Comparison of ENCODE assay signal across 1 cellular context in the genomic region with DNA sequence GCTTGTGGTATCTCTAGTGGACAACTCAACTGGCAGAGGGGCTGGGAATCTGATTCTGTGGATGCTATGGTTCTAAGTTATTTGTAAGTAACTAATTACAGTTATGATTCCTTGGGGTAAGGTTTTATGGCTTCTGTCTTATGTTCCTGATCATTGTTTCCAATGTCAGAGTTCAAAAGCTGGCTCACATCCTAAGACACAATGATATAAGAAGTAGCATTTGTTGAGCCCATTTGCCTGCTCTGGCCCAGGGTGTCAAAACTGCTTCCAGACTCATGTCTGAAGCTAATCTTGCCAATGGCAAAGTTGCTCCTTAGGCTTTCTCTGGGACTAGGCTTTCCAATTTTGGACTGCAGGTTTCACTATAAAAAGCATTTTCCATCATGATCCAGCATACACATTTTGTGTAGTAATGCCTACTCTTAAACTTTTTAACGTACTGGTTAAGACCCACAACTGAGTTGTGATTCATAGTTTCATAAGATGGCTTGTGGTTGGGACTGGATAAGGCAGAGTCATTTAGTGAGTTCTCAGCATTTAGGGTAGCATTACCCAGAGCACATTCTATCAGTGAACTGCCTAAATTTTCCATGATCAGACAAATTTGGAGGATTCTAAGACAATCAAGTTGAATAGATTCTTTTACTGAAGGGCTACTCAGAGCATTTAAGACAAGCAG.
TF ChIP-seq lines count a peak whose summit lies in the region.

No MANE protein-coding gene starts in this region.

TF ChIP-seq in HepG2, 621 proteins besides CTCF, POLR2A, EP300 and RAD21 (continued from another document):
- TF ChIP-seq, protein P1, sequence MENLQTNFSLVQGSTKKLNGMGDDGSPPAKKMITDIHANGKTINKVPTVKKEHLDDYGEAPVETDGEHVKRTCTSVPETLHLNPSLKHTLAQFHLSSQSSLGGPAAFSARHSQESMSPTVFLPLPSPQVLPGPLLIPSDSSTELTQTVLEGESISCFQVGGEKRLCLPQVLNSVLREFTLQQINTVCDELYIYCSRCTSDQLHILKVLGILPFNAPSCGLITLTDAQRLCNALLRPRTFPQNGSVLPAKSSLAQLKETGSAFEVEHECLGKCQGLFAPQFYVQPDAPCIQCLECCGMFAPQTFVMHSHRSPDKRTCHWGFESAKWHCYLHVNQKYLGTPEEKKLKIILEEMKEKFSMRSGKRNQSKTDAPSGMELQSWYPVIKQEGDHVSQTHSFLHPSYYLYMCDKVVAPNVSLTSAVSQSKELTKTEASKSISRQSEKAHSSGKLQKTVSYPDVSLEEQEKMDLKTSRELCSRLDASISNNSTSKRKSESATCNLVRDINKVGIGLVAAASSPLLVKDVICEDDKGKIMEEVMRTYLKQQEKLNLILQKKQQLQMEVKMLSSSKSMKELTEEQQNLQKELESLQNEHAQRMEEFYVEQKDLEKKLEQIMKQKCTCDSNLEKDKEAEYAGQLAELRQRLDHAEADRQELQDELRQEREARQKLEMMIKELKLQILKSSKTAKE (CRISPR knock-in tag; IDR thresholded peaks at IDR 0.05; ENCODE audit: borderline replicate concordance) = no peak
- TF ChIP-seq ZNF367 (CRISPR knock-in tag; IDR thresholded peaks at IDR 0.05; ENCODE audit: borderline replicate concordance) (no peak), BRD4 (CRISPR knock-in tag; IDR thresholded peaks at IDR 0.05) (no peak), ZNF607 (CRISPR knock-in tag; IDR thresholded peaks at IDR 0.05; ENCODE audit: borderline replicate concordance) (no peak), THAP11 (CRISPR knock-in tag; IDR thresholded peaks at IDR 0.05) (no peak), TAF15 (IDR thresholded peaks at IDR 0.05; ENCODE audit: low read depth, low read length, poor library complexity, severe bottlenecking) (no peak), NKX3-1 (CRISPR knock-in tag; IDR thresholded peaks at IDR 0.05) (no peak)
- TF ChIP-seq, protein P2, sequence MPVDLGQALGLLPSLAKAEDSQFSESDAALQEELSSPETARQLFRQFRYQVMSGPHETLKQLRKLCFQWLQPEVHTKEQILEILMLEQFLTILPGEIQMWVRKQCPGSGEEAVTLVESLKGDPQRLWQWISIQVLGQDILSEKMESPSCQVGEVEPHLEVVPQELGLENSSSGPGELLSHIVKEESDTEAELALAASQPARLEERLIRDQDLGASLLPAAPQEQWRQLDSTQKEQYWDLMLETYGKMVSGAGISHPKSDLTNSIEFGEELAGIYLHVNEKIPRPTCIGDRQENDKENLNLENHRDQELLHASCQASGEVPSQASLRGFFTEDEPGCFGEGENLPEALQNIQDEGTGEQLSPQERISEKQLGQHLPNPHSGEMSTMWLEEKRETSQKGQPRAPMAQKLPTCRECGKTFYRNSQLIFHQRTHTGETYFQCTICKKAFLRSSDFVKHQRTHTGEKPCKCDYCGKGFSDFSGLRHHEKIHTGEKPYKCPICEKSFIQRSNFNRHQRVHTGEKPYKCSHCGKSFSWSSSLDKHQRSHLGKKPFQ (CRISPR knock-in tag; IDR thresholded peaks at IDR 0.05; ENCODE audit: insufficient replicate concordance) = no peak
- TF ChIP-seq, protein P3, sequence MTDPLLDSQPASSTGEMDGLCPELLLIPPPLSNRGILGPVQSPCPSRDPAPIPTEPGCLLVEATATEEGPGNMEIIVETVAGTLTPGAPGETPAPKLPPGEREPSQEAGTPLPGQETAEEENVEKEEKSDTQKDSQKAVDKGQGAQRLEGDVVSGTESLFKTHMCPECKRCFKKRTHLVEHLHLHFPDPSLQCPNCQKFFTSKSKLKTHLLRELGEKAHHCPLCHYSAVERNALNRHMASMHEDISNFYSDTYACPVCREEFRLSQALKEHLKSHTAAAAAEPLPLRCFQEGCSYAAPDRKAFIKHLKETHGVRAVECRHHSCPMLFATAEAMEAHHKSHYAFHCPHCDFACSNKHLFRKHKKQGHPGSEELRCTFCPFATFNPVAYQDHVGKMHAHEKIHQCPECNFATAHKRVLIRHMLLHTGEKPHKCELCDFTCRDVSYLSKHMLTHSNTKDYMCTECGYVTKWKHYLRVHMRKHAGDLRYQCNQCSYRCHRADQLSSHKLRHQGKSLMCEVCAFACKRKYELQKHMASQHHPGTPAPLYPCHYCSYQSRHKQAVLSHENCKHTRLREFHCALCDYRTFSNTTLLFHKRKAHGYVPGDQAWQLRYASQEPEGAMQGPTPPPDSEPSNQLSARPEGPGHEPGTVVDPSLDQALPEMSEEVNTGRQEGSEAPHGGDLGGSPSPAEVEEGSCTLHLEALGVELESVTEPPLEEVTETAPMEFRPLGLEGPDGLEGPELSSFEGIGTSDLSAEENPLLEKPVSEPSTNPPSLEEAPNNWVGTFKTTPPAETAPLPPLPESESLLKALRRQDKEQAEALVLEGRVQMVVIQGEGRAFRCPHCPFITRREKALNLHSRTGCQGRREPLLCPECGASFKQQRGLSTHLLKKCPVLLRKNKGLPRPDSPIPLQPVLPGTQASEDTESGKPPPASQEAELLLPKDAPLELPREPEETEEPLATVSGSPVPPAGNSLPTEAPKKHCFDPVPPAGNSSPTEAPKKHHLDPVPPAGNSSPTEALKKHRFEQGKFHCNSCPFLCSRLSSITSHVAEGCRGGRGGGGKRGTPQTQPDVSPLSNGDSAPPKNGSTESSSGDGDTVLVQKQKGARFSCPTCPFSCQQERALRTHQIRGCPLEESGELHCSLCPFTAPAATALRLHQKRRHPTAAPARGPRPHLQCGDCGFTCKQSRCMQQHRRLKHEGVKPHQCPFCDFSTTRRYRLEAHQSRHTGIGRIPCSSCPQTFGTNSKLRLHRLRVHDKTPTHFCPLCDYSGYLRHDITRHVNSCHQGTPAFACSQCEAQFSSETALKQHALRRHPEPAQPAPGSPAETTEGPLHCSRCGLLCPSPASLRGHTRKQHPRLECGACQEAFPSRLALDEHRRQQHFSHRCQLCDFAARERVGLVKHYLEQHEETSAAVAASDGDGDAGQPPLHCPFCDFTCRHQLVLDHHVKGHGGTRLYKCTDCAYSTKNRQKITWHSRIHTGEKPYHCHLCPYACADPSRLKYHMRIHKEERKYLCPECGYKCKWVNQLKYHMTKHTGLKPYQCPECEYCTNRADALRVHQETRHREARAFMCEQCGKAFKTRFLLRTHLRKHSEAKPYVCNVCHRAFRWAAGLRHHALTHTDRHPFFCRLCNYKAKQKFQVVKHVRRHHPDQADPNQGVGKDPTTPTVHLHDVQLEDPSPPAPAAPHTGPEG (CRISPR knock-in tag; IDR thresholded peaks at IDR 0.05) = no peak
